24 cellular contexts compared by ENCODE assay signal in the genomic region with DNA sequence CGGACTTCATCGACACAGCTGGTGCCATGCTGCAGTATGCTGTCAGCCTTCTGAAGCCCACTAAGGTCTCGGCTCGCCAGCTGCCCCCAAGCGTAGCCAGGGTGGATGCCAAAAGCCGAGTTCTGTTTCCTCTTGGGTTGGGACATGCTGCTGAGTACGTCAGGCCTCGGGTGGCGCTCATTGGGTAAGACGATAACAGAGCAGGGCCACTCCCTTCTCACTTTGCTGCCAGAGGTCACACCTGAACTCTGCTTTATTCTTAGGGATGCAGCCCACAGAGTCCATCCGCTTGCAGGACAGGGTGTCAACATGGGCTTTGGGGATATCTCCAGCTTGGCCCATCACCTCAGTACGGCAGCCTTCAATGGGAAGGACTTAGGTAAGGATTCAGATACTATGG.
"Had no signal": no experiment of that assay in that cellular context is flagged by ENCODE, and none has a peak within 500 bp of the region (broad histone marks: within the 10 kb centered on the region; RNA-seq: fewer than 3 reads in every experiment).

No MANE protein-coding gene starts in this region.

- H3K4me1 ChIP-seq: lower lobe of right lung, neural progenitor cell, prostate gland, right atrium auricular region, sigmoid colon, suprapubic skin, transverse colon, upper lobe of right lung, vagina had no signal

- H3K36me3 ChIP-seq: neural progenitor cell had no signal

- H3K9me3 Mint-ChIP-seq: memory B cell; naive thymus-derived CD4-positive, alpha-beta T cell; nephron; neural progenitor cell; stimulated activated naive B cell treated with anti-CD40 and anti-IgM and Interleukin-4, amounts not matched to agents 10 μg/mL and 1 μg/mL and 100 μg/mL, for 72 hours; stimulated activated naive CD8-positive, alpha-beta T cell treated with anti-CD3 and anti-CD28 coated beads, Interleukin-15, amount 100 ng/mL, for 72 hours had no signal

- H3K27me3 Mint-ChIP-seq: memory B cell; naive thymus-derived CD4-positive, alpha-beta T cell; stimulated activated naive B cell treated with anti-CD40 and anti-IgM and Interleukin-4, amounts not matched to agents 10 μg/mL and 1 μg/mL and 100 μg/mL, for 72 hours; stimulated activated naive CD8-positive, alpha-beta T cell treated with anti-CD3 and anti-CD28 coated beads, Interleukin-15, amount 100 ng/mL, for 72 hours had no signal

- ATAC-seq: left ventricle myocardium superior; lower lobe of right lung; naive thymus-derived CD4-positive, alpha-beta T cell; stimulated activated naive B cell treated with anti-CD40 and anti-IgM and Interleukin-4, amounts not matched to agents 10 μg/mL and 1 μg/mL and 100 μg/mL, for 72 hours; stimulated activated naive CD8-positive, alpha-beta T cell treated with anti-CD3 and anti-CD28 coated beads, Interleukin-15, amount 100 ng/mL, for 72 hours; upper lobe of right lung had no signal

- H3K4me1 Mint-ChIP-seq: memory B cell; naive thymus-derived CD4-positive, alpha-beta T cell; neural progenitor cell; stimulated activated naive B cell treated with anti-CD40 and anti-IgM and Interleukin-4, amounts not matched to agents 10 μg/mL and 1 μg/mL and 100 μg/mL, for 72 hours; stimulated activated naive CD8-positive, alpha-beta T cell treated with anti-CD3 and anti-CD28 coated beads, Interleukin-15, amount 100 ng/mL, for 72 hours had no signal

- H3K27ac Mint-ChIP-seq: nephron; neural progenitor cell; stimulated activated naive B cell treated with anti-CD40 and anti-IgM and Interleukin-4, amounts not matched to agents 10 μg/mL and 1 μg/mL and 100 μg/mL, for 72 hours had no signal

- H3K4me3 Mint-ChIP-seq: memory B cell; naive thymus-derived CD4-positive, alpha-beta T cell; nephron; neural progenitor cell; stimulated activated naive B cell treated with anti-CD40 and anti-IgM and Interleukin-4, amounts not matched to agents 10 μg/mL and 1 μg/mL and 100 μg/mL, for 72 hours; stimulated activated naive CD8-positive, alpha-beta T cell treated with anti-CD3 and anti-CD28 coated beads, Interleukin-15, amount 100 ng/mL, for 72 hours had no signal

- H3K4me3 ChIP-seq: coronary artery, gastrocnemius medialis, lower lobe of right lung, neural progenitor cell, prostate gland, right atrium auricular region, sigmoid colon, suprapubic skin, transverse colon, upper lobe of right lung, vagina had no signal

- DNase-seq: dermis blood vessel endothelial cell; effector memory CD4-positive, alpha-beta T cell; foreskin fibroblast; gastrocnemius medialis; head of caudate nucleus; kidney; left ventricle myocardium superior; lower lobe of right lung; naive thymus-derived CD4-positive, alpha-beta T cell; nucleus accumbens; sigmoid colon; stimulated activated CD4-positive, alpha-beta T cell treated with anti-CD3 and anti-CD28 coated beads, Interleukin-4, amount 100 ng/mL, for 4 hours; stimulated activated naive B cell treated with anti-CD40 and anti-IgM and Interleukin-4, amounts not matched to agents 10 μg/mL and 1 μg/mL and 100 μg/mL, for 72 hours; stimulated activated naive CD8-positive, alpha-beta T cell treated with anti-CD3 and anti-CD28 coated beads, Interleukin-15, amount 100 ng/mL, for 72 hours; transverse colon; upper lobe of right lung had no signal

- H3K9me3 ChIP-seq: gastrocnemius medialis, lower lobe of right lung, prostate gland, right atrium auricular region, sigmoid colon, suprapubic skin, transverse colon, upper lobe of right lung, vagina had no signal
